8 cellular contexts compared by ENCODE assay signal in the genomic region with DNA sequence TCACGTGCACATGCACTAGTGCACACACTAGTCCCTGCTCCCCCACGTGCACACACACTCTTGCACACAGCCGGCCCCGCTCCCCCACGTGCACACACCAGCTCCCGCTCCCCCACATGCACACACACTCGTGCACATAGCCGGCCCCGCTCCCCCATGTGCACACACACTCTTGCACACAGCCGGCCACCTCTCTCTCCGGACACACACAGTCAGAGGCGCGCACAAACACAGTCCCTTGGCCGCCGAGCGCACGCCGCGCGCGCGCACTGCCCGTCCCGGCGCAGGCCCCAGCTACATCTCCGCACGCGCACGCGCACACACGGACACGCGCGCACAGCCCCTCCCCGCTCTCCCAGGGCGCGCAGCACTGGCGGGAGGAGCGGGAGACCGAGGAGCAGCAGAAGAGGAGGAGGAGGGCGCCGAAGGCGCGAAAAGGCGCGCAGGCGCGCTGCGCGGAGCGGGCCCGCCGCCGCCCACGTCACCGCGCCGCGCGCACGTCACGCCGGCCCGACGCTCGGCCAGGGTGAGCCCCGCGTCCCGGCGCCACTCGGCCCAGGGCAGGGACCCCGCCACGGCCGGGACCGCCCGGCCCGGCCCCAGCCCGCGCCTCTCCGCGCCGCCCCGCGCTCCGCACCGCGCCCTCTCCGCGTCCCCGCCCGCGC. TPM values are rescaled to one million over a fixed set of nuclear protein-coding genes. Genes with fewer than 3 reads are reported as not detected.
DNase-seq lines count a peak whose midpoint lies in the region; ATAC-seq and TF ChIP-seq lines count a peak whose summit lies in the region.

A gene with protein sequence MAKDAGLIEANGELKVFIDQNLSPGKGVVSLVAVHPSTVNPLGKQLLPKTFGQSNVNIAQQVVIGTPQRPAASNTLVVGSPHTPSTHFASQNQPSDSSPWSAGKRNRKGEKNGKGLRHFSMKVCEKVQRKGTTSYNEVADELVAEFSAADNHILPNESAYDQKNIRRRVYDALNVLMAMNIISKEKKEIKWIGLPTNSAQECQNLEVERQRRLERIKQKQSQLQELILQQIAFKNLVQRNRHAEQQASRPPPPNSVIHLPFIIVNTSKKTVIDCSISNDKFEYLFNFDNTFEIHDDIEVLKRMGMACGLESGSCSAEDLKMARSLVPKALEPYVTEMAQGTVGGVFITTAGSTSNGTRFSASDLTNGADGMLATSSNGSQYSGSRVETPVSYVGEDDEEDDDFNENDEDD (plus strand): TSS at position 549 of the 665 bp plus-strand sequence. CDS start 1,085 bp downstream, outside the sequence.

- peak; percentile 71 for ATAC-seq in CD8-positive, alpha-beta T cell
- ATAC-seq in GM19452 (IDR thresholded peaks at IDR 0.05; ENCODE audit: unreplicated experiment) (peak; percentile 83), HG03565 (IDR thresholded peaks at IDR 0.05; ENCODE audit: unreplicated experiment) (peak; percentile 76), lung (ENCODE audit: insufficient read depth, low FRiP score) (peak; percentile 86)

- peak in 6 of 7 experiments; percentile 26 to 54 (median 42) for DNase-seq in CD8-positive, alpha-beta T cell
- DNase-seq in NCI-H774 (lab: John Stamatoyannopoulos, UW) = peak; percentile 99
- DNase-seq in activated CD4-positive, alpha-beta memory T cell treated with anti-CD3 and anti-CD28 coated beads for 36 hours = peak; percentile 89
- peak; percentile 14 for DNase-seq in effector CD4-positive, alpha-beta T cell
- peak; percentile 67 for DNase-seq in lung (ENCODE audit: low spot score)
- peak; percentile 79 to 83 for DNase-seq in stimulated activated CD4-positive, alpha-beta T cell treated with anti-CD3 and anti-CD28 coated beads, Interleukin-4, amount 100 ng/mL, for 48 hours (ENCODE audit: low read depth in 2 of 2)

- H3K27ac ChIP-seq in CD8-positive, alpha-beta T cell (ENCODE audit: low read depth, low read length) = no peak within 1 kb of the TSS
- H3K27ac ChIP-seq in lung (ENCODE audit: low read depth in 1 of 2, low read length in 1 of 2) = no peak within 1 kb of the TSS

- no peaks in the 10 kb centered on the region for H3K9me3 Mint-ChIP-seq in CD8-positive, alpha-beta T cell
- no peaks in the 10 kb centered on the region for H3K9me3 Mint-ChIP-seq in activated CD4-positive, alpha-beta memory T cell treated with anti-CD3 and anti-CD28 coated beads for 36 hours

- no peaks in the 10 kb centered on the region for H3K27me3 ChIP-seq in CD8-positive, alpha-beta T cell (ENCODE audit: insufficient read depth, low read length)
- H3K27me3 ChIP-seq in lung (ENCODE audit: control insufficient read depth, insufficient read depth) = no peaks in the 10 kb centered on the region

- no peaks in the 10 kb centered on the region for H3K36me3 ChIP-seq in CD8-positive, alpha-beta T cell (ENCODE audit: insufficient read depth, low read length)
- H3K36me3 ChIP-seq in lung (ENCODE audit: control insufficient read depth in 2 of 2, insufficient read depth in 2 of 2, low read length in 2 of 2) = peaks cover 0 to 8% of the 10 kb centered on the region in 2 donors

- CTCF ChIA-PET in CD8-positive, alpha-beta T cell (lab: Charles Lee) = interaction anchor here (0.6 kb wide), 1 partner anchor 277 kb away, joined by 3 read pairs; no protein-coding TSS in a partner anchor
- CTCF ChIA-PET in activated CD4-positive, alpha-beta memory T cell treated with anti-CD3 and anti-CD28 coated beads for 36 hours (lab: Charles Lee) = no interaction called here

- no peaks in the 10 kb centered on the region for H3K27me3 Mint-ChIP-seq in CD8-positive, alpha-beta T cell (ENCODE audit: low read depth)
- no peaks in the 10 kb centered on the region for H3K27me3 Mint-ChIP-seq in activated CD4-positive, alpha-beta memory T cell treated with anti-CD3 and anti-CD28 coated beads for 36 hours

- WGBS in lung, 2 donors = 3 to 4% methylated on average over 41 to 92 of the region's 92 CpGs

- peak within 1 kb of the TSS; percentile 13 for H3K27ac Mint-ChIP-seq in CD8-positive, alpha-beta T cell
- peak within 1 kb of the TSS; percentile 77 for H3K27ac Mint-ChIP-seq in activated CD4-positive, alpha-beta memory T cell treated with anti-CD3 and anti-CD28 coated beads for 36 hours

- H3K4me3 Mint-ChIP-seq in CD8-positive, alpha-beta T cell = peak within 1 kb of the TSS; percentile 85
- peak within 1 kb of the TSS; percentile 85 for H3K4me3 Mint-ChIP-seq in activated CD4-positive, alpha-beta memory T cell treated with anti-CD3 and anti-CD28 coated beads for 36 hours

- TF ChIP-seq CTCF in CD8-positive, alpha-beta T cell (IDR thresholded peaks at IDR 0.05) = no peak
- TF ChIP-seq CTCF in lung (IDR thresholded peaks at IDR 0.05; ENCODE audit: control extremely low read depth, extremely low read depth) = no peak

- H3K36me3 Mint-ChIP-seq in CD8-positive, alpha-beta T cell = peaks cover 22% of the 10 kb centered on the region
- H3K36me3 Mint-ChIP-seq in activated CD4-positive, alpha-beta memory T cell treated with anti-CD3 and anti-CD28 coated beads for 36 hours = peaks cover 23% of the 10 kb centered on the region

- no peaks in the 10 kb centered on the region for H3K9me3 ChIP-seq in CD8-positive, alpha-beta T cell (ENCODE audit: low read length)
- H3K9me3 ChIP-seq in lung (ENCODE audit: control insufficient read depth in 2 of 2, insufficient read depth in 1 of 2, low read length in 1 of 2) = no peaks in the 10 kb centered on the region

- POLR2A ChIA-PET in CD8-positive, alpha-beta T cell (lab: Charles Lee) = no interaction called here
- POLR2A ChIA-PET in activated CD4-positive, alpha-beta memory T cell treated with anti-CD3 and anti-CD28 coated beads for 36 hours (lab: Charles Lee) = no interaction called here

- H3K4me1 Mint-ChIP-seq in CD8-positive, alpha-beta T cell (ENCODE audit: low read depth) = peaks cover 39% of the 10 kb centered on the region
- peaks cover 38% of the 10 kb centered on the region for H3K4me1 Mint-ChIP-seq in activated CD4-positive, alpha-beta memory T cell treated with anti-CD3 and anti-CD28 coated beads for 36 hours (ENCODE audit: low read depth)

- H3K4me1 ChIP-seq in CD8-positive, alpha-beta T cell (ENCODE audit: insufficient read depth, low read length) = peaks cover 31% of the 10 kb centered on the region
- peaks cover 0 to 6% of the 10 kb centered on the region in 2 donors for H3K4me1 ChIP-seq in lung (ENCODE audit: control insufficient read depth in 2 of 2, insufficient read depth in 2 of 2, low read length in 2 of 2)

- intact Hi-C loops in CD8-positive, alpha-beta T cell (cut with DNase I, micrococcal nuclease) = no loop called here
- intact Hi-C loops in activated CD4-positive, alpha-beta memory T cell treated with anti-CD3 and anti-CD28 coated beads for 36 hours (cut with micrococcal nuclease) = loop anchor here (5.0 to 10.0 kb wide), 2 partner anchors 90 to 377 kb away; partner anchors contain the start of genes CUL4A, DCUN1D2 and PCID2

- H3K4me3 ChIP-seq in CD8-positive, alpha-beta T cell (ENCODE audit: low read depth, low read length) = peak within 1 kb of the TSS; percentile 69
- peak within 1 kb of the TSS; percentile 63 for H3K4me3 ChIP-seq in lung

RNA-seq across cellular contexts. Expression of the gene that starts here (rescaled TPM):
- total RNA-seq in CD8-positive, alpha-beta T cell = 10 to 100 TPM; 17.1 to 19.8 TPM
- 100 to 1,000 TPM; 149 to 156 TPM for total RNA-seq in activated CD4-positive, alpha-beta memory T cell treated with anti-CD3 and anti-CD28 coated beads for 36 hours
- 10 to 100 TPM; 44.1 to 44.2 TPM for total RNA-seq in lung
- 10 to 100 TPM; 19.6 to 36.6 TPM for polyA plus RNA-seq in lung

Comparison
In these comparisons a context has a peak if more than half of its experiments do, and no peak if none do; other contexts are left out.
1. DNase-seq: peak in every context shown above with its lines; median percentile 99 in NCI-H774; 89 in activated CD4-positive, alpha-beta memory T cell treated with anti-CD3 and anti-CD28 coated beads for 36 hours; 81 in stimulated activated CD4-positive, alpha-beta T cell treated with anti-CD3 and anti-CD28 coated beads, Interleukin-4, amount 100 ng/mL, for 48 hours; 67 in lung; 42 in CD8-positive, alpha-beta T cell; 14 in effector CD4-positive, alpha-beta T cell.